17 cellular contexts compared by ENCODE assay signal in the genomic region with DNA sequence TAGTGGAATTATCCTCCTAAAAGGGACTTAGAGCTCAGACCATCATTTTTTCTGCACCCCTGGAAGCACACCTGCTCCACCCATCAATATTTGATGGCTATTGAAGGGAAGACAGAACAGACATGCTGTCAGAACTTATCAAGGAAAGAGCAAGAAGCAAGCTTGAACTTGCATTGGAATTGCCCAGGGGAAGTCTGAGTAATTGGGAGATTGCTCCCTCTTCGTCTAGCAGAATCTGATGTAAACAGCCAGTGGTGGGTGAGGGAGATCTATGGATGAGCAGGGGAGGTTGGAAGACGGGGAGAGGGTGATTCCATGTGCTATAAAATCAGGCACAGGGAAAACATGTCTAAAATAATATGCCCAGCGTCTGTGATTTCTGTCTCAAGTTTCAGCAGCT.
"Had no signal": no experiment of that assay in that cellular context is flagged by ENCODE, and none has a peak within 500 bp of the region (broad histone marks: within the 10 kb centered on the region; RNA-seq: fewer than 3 reads in every experiment).

No MANE protein-coding gene starts in this region.

- H3K9me3 Mint-ChIP-seq: mesothelial cell of epicardium had no signal

- H3K4me3 Mint-ChIP-seq: memory B cell; mesothelial cell of epicardium; natural killer cell treated with Interleukin-12 subunit alpha and Interleukin-12 subunit beta and Interleukin-15 and Interleukin-18, amount 100 ng/mL, for 72 hours; stimulated activated effector memory CD8-positive, alpha-beta T cell treated with anti-CD3 and anti-CD28 coated beads, Interleukin-12 subunit alpha, Interleukin-12 subunit beta, amount 100 ng/mL, for 72 hours; stimulated activated naive CD8-positive, alpha-beta T cell treated with anti-CD3 and anti-CD28 coated beads, Interleukin-15, Interleukin-2, amounts not matched to agents 100 ng/mL and 50 ng/mL, for 24 hours had no signal

- H3K27me3 ChIP-seq: heart left ventricle, right lobe of liver, tibial artery, upper lobe of left lung, uterus had no signal

- DNase-seq: effector memory CD4-positive, alpha-beta T cell; heart left ventricle; hippocampal formation; right lobe of liver; stimulated activated CD4-positive, alpha-beta T cell treated with anti-CD3 and anti-CD28 coated beads, Interleukin-4, amount 100 ng/mL, for 1 hour; stimulated activated CD8-positive, alpha-beta memory T cell treated with anti-CD3 and anti-CD28 coated beads, Interleukin-4, amount 100 ng/mL, for 48 hours; tibial artery; upper lobe of left lung; uterus had no signal

- H3K27ac Mint-ChIP-seq: memory B cell; mesothelial cell of epicardium; natural killer cell treated with Interleukin-12 subunit alpha and Interleukin-12 subunit beta and Interleukin-15 and Interleukin-18, amount 100 ng/mL, for 72 hours; stimulated activated effector memory CD8-positive, alpha-beta T cell treated with anti-CD3 and anti-CD28 coated beads, Interleukin-12 subunit alpha, Interleukin-12 subunit beta, amount 100 ng/mL, for 72 hours; stimulated activated naive CD8-positive, alpha-beta T cell treated with anti-CD3 and anti-CD28 coated beads, Interleukin-15, Interleukin-2, amounts not matched to agents 100 ng/mL and 50 ng/mL, for 24 hours had no signal

- H3K4me1 Mint-ChIP-seq: memory B cell; stimulated activated effector memory CD8-positive, alpha-beta T cell treated with anti-CD3 and anti-CD28 coated beads, Interleukin-12 subunit alpha, Interleukin-12 subunit beta, amount 100 ng/mL, for 72 hours had no signal

- H3K27me3 Mint-ChIP-seq: memory B cell; natural killer cell treated with Interleukin-12 subunit alpha and Interleukin-12 subunit beta and Interleukin-15 and Interleukin-18, amount 100 ng/mL, for 72 hours; stimulated activated naive CD8-positive, alpha-beta T cell treated with anti-CD3 and anti-CD28 coated beads, Interleukin-15, Interleukin-2, amounts not matched to agents 100 ng/mL and 50 ng/mL, for 24 hours had no signal

- H3K27ac ChIP-seq: heart left ventricle, parathyroid adenoma, prostate gland, right lobe of liver, tibial artery, upper lobe of left lung, uterus had no signal

- H3K36me3 Mint-ChIP-seq: memory B cell; mesothelial cell of epicardium; stimulated activated effector memory CD8-positive, alpha-beta T cell treated with anti-CD3 and anti-CD28 coated beads, Interleukin-12 subunit alpha, Interleukin-12 subunit beta, amount 100 ng/mL, for 72 hours had no signal

- H3K4me3 ChIP-seq: heart left ventricle, prostate gland, right lobe of liver, tibial artery, upper lobe of left lung, uterus had no signal

- H3K36me3 ChIP-seq: heart left ventricle, prostate gland, right lobe of liver, tibial artery, upper lobe of left lung, uterus had no signal

- H3K4me1 ChIP-seq: heart left ventricle, parathyroid adenoma, prostate gland, right lobe of liver, tibial artery, upper lobe of left lung, uterus had no signal

- ATAC-seq: heart left ventricle; left lobe of liver; natural killer cell treated with Interleukin-12 subunit alpha and Interleukin-12 subunit beta and Interleukin-15 and Interleukin-18, amount 100 ng/mL, for 72 hours; right lobe of liver; stimulated activated effector memory CD8-positive, alpha-beta T cell treated with anti-CD3 and anti-CD28 coated beads, Interleukin-12 subunit alpha, Interleukin-12 subunit beta, amount 100 ng/mL, for 72 hours had no signal

- H3K9me3 ChIP-seq: heart left ventricle, prostate gland, right lobe of liver, tibial artery, upper lobe of left lung, uterus had no signal
